8 cellular contexts compared by ENCODE assay signal in genomic region chr10:63268798-63269503, GRCh38.
DNase-seq lines count a peak whose midpoint lies in the region; ATAC-seq, FAIRE-seq and TF ChIP-seq lines count a peak whose summit lies in the region.

No MANE protein-coding gene starts in this region.

- H3K9ac ChIP-seq in KMS-11 = peak overlapping the region; percentile 98
- peak overlapping the region; percentile 80 for H3K9ac ChIP-seq in neural cell (ENCODE audit: low read length)

- TF ChIP-seq RAD21 in neural cell (conservative IDR thresholded peaks at IDR 0.05) = peak; percentile 46

- H3K27me3 ChIP-seq in KMS-11 (ENCODE audit: insufficient read depth, low read depth) (no peaks in the 10 kb centered on the region), neural cell (ENCODE audit: insufficient read depth, low read depth, low read length) (no peaks in the 10 kb centered on the region), stomach (no peaks in the 10 kb centered on the region)

- H3K9me2 ChIP-seq in neural cell (ENCODE audit: insufficient read depth, low read length) = no peaks in the 10 kb centered on the region

- H3K4me3 ChIP-seq in KMS-11 (IDR thresholded peaks at IDR 0.05; ENCODE audit: insufficient read depth, low read depth, low read length) = no peak overlapping the region
- peak overlapping the region; percentile 73 for H3K4me3 ChIP-seq in neural cell (ENCODE audit: low read length)
- H3K4me3 ChIP-seq in stomach = peak overlapping the region; percentile 37 to 55 (median 54)

- peaks cover 5% of the 10 kb centered on the region for H3K36me3 Mint-ChIP-seq in activated T-helper 2 cell treated with anti-CD3 and anti-CD28 coated beads, Interferon-gamma antibody, Interleukin-2, Interleukin-4, amounts not matched to agents 10 μg/mL and 5 μg/mL and 100 μg/mL, durations not matched to agents 14 hours and 24 hours and 36 hours (ENCODE audit: low read depth)

- peaks cover 25% of the 10 kb centered on the region for H3K4me1 Mint-ChIP-seq in activated T-helper 2 cell treated with anti-CD3 and anti-CD28 coated beads, Interferon-gamma antibody, Interleukin-2, Interleukin-4, amounts not matched to agents 10 μg/mL and 5 μg/mL and 100 μg/mL, durations not matched to agents 14 hours and 24 hours and 36 hours (ENCODE audit: low read depth)

- peak; percentile 91 for DNase-seq in Daoy (ENCODE audit: low read depth)
- DNase-seq in RCC 7860 (ENCODE audit: low spot score) = peak; percentile 98
- peak; percentile 81 for DNase-seq in activated T-helper 2 cell treated with anti-CD3 and anti-CD28 coated beads, Interferon-gamma antibody, Interleukin-2, Interleukin-4, amounts not matched to agents 10 μg/mL and 5 μg/mL and 100 μg/mL, durations not matched to agents 14 hours and 24 hours and 36 hours (ENCODE audit: low spot score)
- peak; percentile 93 for DNase-seq in fibroblast of the conjunctiva (ENCODE audit: low read depth)
- peak; percentile 82 for DNase-seq in stomach

- H3K27ac ChIP-seq in KMS-11 (peak overlapping the region; percentile 99), neural cell (ENCODE audit: low read length) (peak overlapping the region; percentile 92), stomach (peak overlapping the region; percentile 78 to 98 (median 88))

- peak overlapping the region; percentile 73 for H3K4me2 ChIP-seq in KMS-11
- H3K4me2 ChIP-seq in neural cell (ENCODE audit: low read length) = peak overlapping the region; percentile 85

- H2AFZ ChIP-seq in KMS-11 (ENCODE audit: low read depth) (no peak overlapping the region), neural cell (ENCODE audit: low read depth, low read length) (peak overlapping the region; percentile 23)

- H3K9me3 Mint-ChIP-seq in activated T-helper 2 cell treated with anti-CD3 and anti-CD28 coated beads, Interferon-gamma antibody, Interleukin-2, Interleukin-4, amounts not matched to agents 10 μg/mL and 5 μg/mL and 100 μg/mL, durations not matched to agents 14 hours and 24 hours and 36 hours = no peaks in the 10 kb centered on the region

- FAIRE-seq in RCC 7860 (lab: Jason Lieb, UNC) = peak; percentile 97

- TF ChIP-seq CTCF in KMS-11 (conservative IDR thresholded peaks at IDR 0.05; ENCODE audit: low read depth, low read length) = no peak
- TF ChIP-seq CTCF in neural cell (IDR thresholded peaks at IDR 0.05; ENCODE audit: poor library complexity, severe bottlenecking) = peak; percentile 50
- peak in 4 of 7 experiments; percentile 9 to 45 (median 38) for TF ChIP-seq CTCF in stomach (IDR thresholded peaks at IDR 0.05)

- no peaks in the 10 kb centered on the region for H3K9me3 ChIP-seq in neural cell (ENCODE audit: low read length)
- no peaks in the 10 kb centered on the region for H3K9me3 ChIP-seq in stomach

- no peaks in the 10 kb centered on the region; the same call in none of the 2 replicates for H3K36me3 ChIP-seq in KMS-11 (ENCODE audit: insufficient read depth)
- H3K36me3 ChIP-seq in neural cell (ENCODE audit: insufficient read depth, low read length) = no peaks in the 10 kb centered on the region
- no peaks in the 10 kb centered on the region for H3K36me3 ChIP-seq in stomach

- 0 to 1% (median 1%) methylated on average over 17 of the region's 17 CpGs for WGBS in stomach, 5 donors

- H4K20me1 ChIP-seq in KMS-11 (ENCODE audit: insufficient read depth) (no peaks in the 10 kb centered on the region), neural cell (ENCODE audit: insufficient read depth) (peaks cover 6% of the 10 kb centered on the region)

- H3K4me1 ChIP-seq in KMS-11 (ENCODE audit: low read depth, poor library complexity, severe bottlenecking) (peaks cover 27% of the 10 kb centered on the region), stomach (peaks cover 10 to 41% (median 29%) of the 10 kb centered on the region in 4 donors)

- TF ChIP-seq EP300 in neural cell (conservative IDR thresholded peaks at IDR 0.05; ENCODE audit: poor library complexity, severe bottlenecking) = peak; percentile 66
- no peak for TF ChIP-seq EP300 in stomach (IDR thresholded peaks at IDR 0.05)

- peaks cover 67% of the 10 kb centered on the region for H3K79me2 ChIP-seq in KMS-11 (ENCODE audit: insufficient read depth, low read depth)
- H3K79me2 ChIP-seq in neural cell (replicated peaks; ENCODE audit: insufficient read depth, low read length) = peaks cover 37% of the 10 kb centered on the region

- no peaks in the 10 kb centered on the region for H3K27me3 Mint-ChIP-seq in activated T-helper 2 cell treated with anti-CD3 and anti-CD28 coated beads, Interferon-gamma antibody, Interleukin-2, Interleukin-4, amounts not matched to agents 10 μg/mL and 5 μg/mL and 100 μg/mL, durations not matched to agents 14 hours and 24 hours and 36 hours (ENCODE audit: low read depth)

- TF ChIP-seq POLR2A in stomach (IDR thresholded peaks at IDR 0.05) = peak in 2 of 4 donors; percentile 92 to 93

- H3K4me3 Mint-ChIP-seq in activated T-helper 2 cell treated with anti-CD3 and anti-CD28 coated beads, Interferon-gamma antibody, Interleukin-2, Interleukin-4, amounts not matched to agents 10 μg/mL and 5 μg/mL and 100 μg/mL, durations not matched to agents 14 hours and 24 hours and 36 hours (ENCODE audit: low read depth) = peak overlapping the region; percentile 92

- ATAC-seq in GM21737 (IDR thresholded peaks at IDR 0.05; ENCODE audit: unreplicated experiment) = peak; percentile 92

- H3F3A ChIP-seq in neural cell (ENCODE audit: insufficient read depth, low read length, poor library complexity, severe bottlenecking) = peaks cover 6% of the 10 kb centered on the region

- intact Hi-C loops in activated T-helper 2 cell treated with anti-CD3 and anti-CD28 coated beads, Interferon-gamma antibody, Interleukin-2, Interleukin-4, amounts not matched to agents 10 μg/mL and 5 μg/mL and 100 μg/mL, durations not matched to agents 14 hours and 24 hours and 36 hours (cut with micrococcal nuclease) = loop anchor here (1.0 to 10.0 kb wide), 17 partner anchors 33 to 1372 kb away; partner anchors contain the start of genes EGR2, JMJD1C and NRBF2
- intact Hi-C loops in stomach (cut with DNase I; ENCODE audit: low total_unique reads) = no loop called here

- H3K27ac Mint-ChIP-seq in activated T-helper 2 cell treated with anti-CD3 and anti-CD28 coated beads, Interferon-gamma antibody, Interleukin-2, Interleukin-4, amounts not matched to agents 10 μg/mL and 5 μg/mL and 100 μg/mL, durations not matched to agents 14 hours and 24 hours and 36 hours = peak overlapping the region; percentile 94

TF ChIP-seq in neural cell, 6 proteins besides CTCF, POLR2A, EP300 and RAD21:
- TF ChIP-seq TAF1 (IDR thresholded peaks at IDR 0.05; ENCODE audit: low read depth) = peak; percentile 97
- peak; percentile 48 for TF ChIP-seq SMC3 (conservative IDR thresholded peaks at IDR 0.05; ENCODE audit: poor library complexity)
- no peak for TF ChIP-seq EZH2 (IDR thresholded peaks at IDR 0.05; ENCODE audit: borderline replicate concordance, insufficient read depth, low read length, poor library complexity, severe bottlenecking)
- peak; percentile 95 for TF ChIP-seq REST (IDR thresholded peaks at IDR 0.05; ENCODE audit: borderline replicate concordance)
- TF ChIP-seq POLR2AphosphoS5 (IDR thresholded peaks at IDR 0.05) = peak; percentile 81
- peak; percentile 56 for TF ChIP-seq MXI1 (conservative IDR thresholded peaks at IDR 0.05; ENCODE audit: poor library complexity, severe bottlenecking)
